8 cellular contexts compared by ENCODE assay signal in genomic region chr12:109713187-109713984, GRCh38. TPM values are rescaled to one million over a fixed set of nuclear protein-coding genes. Genes with fewer than 3 reads are reported as not detected.
DNase-seq lines count a peak whose midpoint lies in the region; ATAC-seq, FAIRE-seq and TF ChIP-seq lines count a peak whose summit lies in the region.

FAM222A (plus strand) TSS chr12:109713825; CDS start chr12:109744147, 30,322 bp downstream.

- peak within 1 kb of the TSS in 1 of 7 donors; percentile 6 for H3K27ac Mint-ChIP-seq in CD14-positive monocyte

- in situ Hi-C loops in HepG2 (cut with HindIII; ENCODE audit: extremely low pct_ligation_motif_present, low pct_unique_long_range_greater_than_20kb), result loop anchor here (5.0 kb wide), 2 partner anchors 59 to 116 kb away; no protein-coding TSS in a partner anchor

- H3K4me1 ChIP-seq in HepG2 (ENCODE audit: insufficient read depth, low read length), result peaks cover 82% of the 10 kb centered on the region

- no peak for TF ChIP-seq EP300 in HepG2 (IDR thresholded peaks at IDR 0.05; ENCODE audit: low read depth in 2 of 2, low read length in 2 of 2)
- TF ChIP-seq EP300 in HepG2 (CRISPR knock-in tag; IDR thresholded peaks at IDR 0.05; ENCODE audit: borderline replicate concordance), result no peak

- H3K4me1 Mint-ChIP-seq in CD14-positive monocyte, result peaks cover 5% of the 10 kb centered on the region

- H3K9me3 ChIP-seq in HepG2 (ENCODE audit: low read length), result no peaks in the 10 kb centered on the region

- peak in 1 of 2 experiments; percentile 76; a peak in 2 of 4 replicates for TF ChIP-seq POLR2A in HepG2 (IDR thresholded peaks at IDR 0.05; ENCODE audit: insufficient read depth in 1 of 2, low read depth in 2 of 2, low read length in 2 of 2)

- no peak for TF ChIP-seq CTCF in CD14-positive monocyte (IDR thresholded peaks at IDR 0.05)
- TF ChIP-seq CTCF in HepG2 (CRISPR knock-in tag; IDR thresholded peaks at IDR 0.05), result no peak

- H3K36me3 Mint-ChIP-seq in CD14-positive monocyte, result no peaks in the 10 kb centered on the region

- CTCF ChIA-PET in HepG2 (lab: Yijun Ruan, JAX; ENCODE audit: low intra/inter-chr PET ratio, low total read pairs), result interaction anchor here (1.6 kb wide), 1 partner anchor 116 kb away, joined by 7 read pairs; no protein-coding TSS in a partner anchor

- H4K20me1 ChIP-seq in HepG2 (ENCODE audit: insufficient read depth, low read length), result no peaks in the 10 kb centered on the region

- intact Hi-C loops in CD14-positive monocyte (cut with micrococcal nuclease), result loop anchor here (5.0 to 10.0 kb wide), 3 partner anchors 141 to 236 kb away; partner anchors contain the start of genes KCTD10 (in 2 of the 2), UBE3B (in 2 of the 2), MMAB (in 1 of the 2) and MVK (in 1 of the 2)
- intact Hi-C loops in HepG2 (cut with micrococcal nuclease; ENCODE audit: unreplicated experiment), result no loop called here

- POLR2A ChIA-PET in HepG2 (lab: Yijun Ruan, JAX), result interaction anchor here (1.0 to 4.3 kb wide), 9 partner anchors 9 to 125 kb away, joined by 3 to 35 read pairs (median 4); no protein-coding TSS in a partner anchor

- H3K27me3 ChIP-seq in HepG2 (ENCODE audit: control insufficient read depth in 1 of 2, insufficient read depth in 2 of 2, low read length in 2 of 2), result no peaks in the 10 kb centered on the region

- no peak for TF ChIP-seq RAD21 in HepG2 (CRISPR knock-in tag; IDR thresholded peaks at IDR 0.05)

- peak within 1 kb of the TSS; percentile 72 to 82 (median 74) for H3K4me3 ChIP-seq in HepG2 (replicated peaks in 1 of 3; ENCODE audit: insufficient read depth in 1 of 3, low read depth in 2 of 3, low read length in 3 of 3)

- peak within 1 kb of the TSS; percentile 65 for H3K27ac ChIP-seq in HepG2 (ENCODE audit: extremely low read length, insufficient read depth, low read length)

- peak within 1 kb of the TSS; percentile 66 for H3K9ac ChIP-seq in HepG2 (ENCODE audit: insufficient read depth, low read depth, low read length)

- peak; percentile 94 for DNase-seq in CD14-positive monocyte (ENCODE audit: low spot score)
- peak; percentile 89 for DNase-seq in NCI-H748 treated with DMSO at 0.1 percent for 48 hours (lab: John Stamatoyannopoulos, UW)
- peak; percentile 97 for DNase-seq in activated CD4-positive, alpha-beta T cell treated with anti-CD3 and anti-CD28 coated beads, Interleukin-2, amount 50 U/mL, for 4 hours
- peak; percentile 97 for DNase-seq in dermis blood vessel endothelial cell
- peak; percentile 94 for DNase-seq in HepG2 (ENCODE audit: low spot score)
- peak; percentile 91 to 92 for DNase-seq in stimulated activated CD4-positive, alpha-beta T cell treated with anti-CD3 and anti-CD28 coated beads, Interleukin-2, amount 100 ng/mL, for 48 hours

- peak within 1 kb of the TSS; percentile 91 for H3K4me2 ChIP-seq in HepG2 (ENCODE audit: low read depth, low read length)

- peak within 1 kb of the TSS; percentile 73 to 85 for H3K4me3 Mint-ChIP-seq in CD14-positive monocyte

- H2AFZ ChIP-seq in HepG2 (ENCODE audit: low read length), result no peak within 1 kb of the TSS

- WGBS in HepG2 (ENCODE audit: low lambda C conversion rate), result 7% methylated on average over 9 of the region's 72 CpGs

- BruUV-seq in HepG2 (replicated peaks; lab: Mats Ljungman, UMichigan), result no TSS peak

- peak; percentile 65 for FAIRE-seq in HepG2 (lab: Jason Lieb, UNC)

- ATAC-seq in GM19395 (IDR thresholded peaks at IDR 0.05; ENCODE audit: unreplicated experiment) (peak; percentile 91), HG03558 (IDR thresholded peaks at IDR 0.05; ENCODE audit: extremely low read depth, unreplicated experiment) (peak; percentile 88), HepG2 (peak; percentile 62)

- H3K9me3 Mint-ChIP-seq in CD14-positive monocyte, result no peaks in the 10 kb centered on the region

- H3K36me3 ChIP-seq in HepG2 (replicated peaks in 1 of 2; ENCODE audit: control insufficient read depth in 1 of 2, insufficient read depth in 2 of 2, low read length in 2 of 2), result no peaks in the 10 kb centered on the region; a peak in 1 of 5 replicates

- H3K79me2 ChIP-seq in HepG2 (ENCODE audit: insufficient read depth, low read length), result peaks cover 3% of the 10 kb centered on the region

- peaks cover 54 to 75% (median 71%) of the 10 kb centered on the region in 3 donors for H3K27me3 Mint-ChIP-seq in CD14-positive monocyte (ENCODE audit: low read depth in 3 of 3)

TF ChIP-seq in HepG2, 621 proteins besides CTCF, POLR2A, EP300 and RAD21 (continues in another document):
- TF ChIP-seq KLF16 (CRISPR knock-in tag; IDR thresholded peaks at IDR 0.05) (peak in 1 of 2 experiments; percentile 35; a peak in 1 of 4 replicates), THRA (CRISPR knock-in tag; IDR thresholded peaks at IDR 0.05; ENCODE audit: borderline replicate concordance) (no peak), THAP8 (CRISPR knock-in tag; IDR thresholded peaks at IDR 0.05; ENCODE audit: borderline replicate concordance) (no peak; the same call in 1 of the 2 replicates), ZNF567 (CRISPR knock-in tag; IDR thresholded peaks at IDR 0.05; ENCODE audit: borderline replicate concordance) (no peak), SETDB1 (CRISPR knock-in tag; IDR thresholded peaks at IDR 0.05; ENCODE audit: borderline replicate concordance) (no peak), RELA (CRISPR knock-in tag; IDR thresholded peaks at IDR 0.05) (no peak), TFDP2 (CRISPR knock-in tag; IDR thresholded peaks at IDR 0.05) (peak; percentile 98), ZBTB2 (CRISPR knock-in tag; IDR thresholded peaks at IDR 0.05; ENCODE audit: low read depth) (no peak), HDAC2 (CRISPR knock-in tag; IDR thresholded peaks at IDR 0.05) (0 out of 2 replicates have a peak, but pooled peaks have one; percentile 50), RFX5 (IDR thresholded peaks at IDR 0.05; ENCODE audit: low read depth, low read length) (peak; percentile 47; the same call in 1 of the 2 replicates)

RNA-seq across cellular contexts. Expression of gene FAM222A, which starts in this region (rescaled TPM):
- polyA plus RNA-seq in CD14-positive monocyte, result not detected
- total RNA-seq in dermis blood vessel endothelial cell, result 0.17 and 0.65 TPM in 2 replicates
- total RNA-seq in HepG2 (2016; rRNA removed; fragmentation: Illumina TruSeq; extraction: Trizol), result 7.2 and 9.6 TPM in 2 replicates
- total RNA-seq in HepG2 (2016; cell fraction: cytosol; rRNA removed; fragmentation: Illumina TruSeq; extraction: Trizol; ENCODE audit: low read depth), result 1.9 and 2.5 TPM in 2 replicates
- 5.6 and 8.3 TPM in 2 replicates for total RNA-seq in HepG2 (2016; cell fraction: insoluble cytoplasmic fraction; rRNA removed; fragmentation: Illumina TruSeq; extraction: Trizol)
- total RNA-seq in HepG2 (2016; cell fraction: membrane; rRNA removed; fragmentation: Illumina TruSeq; extraction: Trizol), result 7.5 TPM in 2 replicates
- total RNA-seq in HepG2 (2016; cell fraction: nucleus; rRNA removed; fragmentation: Illumina TruSeq; extraction: Trizol), result 7.0 and 7.5 TPM in 2 replicates
- 2.7 and 3.7 TPM in 2 replicates for polyA plus RNA-seq in HepG2 (2011; rRNA removed)
- 2.0 and 3.0 TPM in 2 replicates for polyA plus RNA-seq in HepG2 (2011; cell fraction: cytosol; rRNA removed)
- 3.8 and 4.7 TPM in 2 replicates for polyA plus RNA-seq in HepG2 (2011; cell fraction: nucleus; rRNA removed)
- 2.5 and 2.9 TPM in 2 replicates for polyA plus RNA-seq in HepG2 (2012)
- polyA plus RNA-seq in HepG2 (2016; cell fraction: cytosol; fragmentation: Illumina TruSeq; extraction: Trizol; ENCODE audit: low read depth), result 2.5 and 2.6 TPM in 2 replicates
- 9.4 and 11.8 TPM in 2 replicates for polyA plus RNA-seq in HepG2 (2016; cell fraction: insoluble cytoplasmic fraction; fragmentation: Illumina TruSeq; extraction: Trizol; ENCODE audit: low read depth)
- 8.4 and 9.5 TPM in 2 replicates for polyA plus RNA-seq in HepG2 (2016; cell fraction: membrane; fragmentation: Illumina TruSeq; extraction: Trizol; ENCODE audit: low read depth)
- polyA plus RNA-seq in HepG2 (2016; cell fraction: nucleus; fragmentation: Illumina TruSeq; extraction: Trizol; ENCODE audit: insufficient read depth, low read depth), result 9.3 and 9.9 TPM in 2 replicates
- polyA minus RNA-seq in HepG2 (2011; rRNA and poly(A)+ RNA removed; ENCODE audit: low replicate concordance), result 2.9 and 8.9 TPM in 2 replicates
- polyA minus RNA-seq in HepG2 (2011; cell fraction: cytosol; rRNA and poly(A)+ RNA removed), result 3.6 and 4.0 TPM in 2 replicates
- 7.9 and 8.2 TPM in 2 replicates for polyA minus RNA-seq in HepG2 (2011; cell fraction: nucleus; rRNA and poly(A)+ RNA removed)

Comparison
In these comparisons a context has a peak if more than half of its experiments do, and no peak if none do; other contexts are left out.
1. Peak in every context shown above with its lines: DNase-seq, ATAC-seq, H3K4me3 ChIP-seq and H3K27ac ChIP-seq.
2. Peak in DNase-seq in CD14-positive monocyte; RNA of the gene not detected or under 1 TPM.
3. Peak in DNase-seq in dermis blood vessel endothelial cell; RNA of the gene not detected or under 1 TPM.